In genomic region chr21:26961704-26962103, GRCh38 we compare ENCODE assay signal across 1 cellular context.
TF ChIP-seq lines count a peak whose summit lies in the region.

No MANE protein-coding gene starts in this region.

TF ChIP-seq in K562, 482 proteins besides CTCF, POLR2A, EP300 and RAD21:
- TF ChIP-seq RBM15 (IDR thresholded peaks at IDR 0.05; ENCODE audit: insufficient read depth, low read length) (no peak), NONO (IDR thresholded peaks at IDR 0.05; ENCODE audit: low read depth in 2 of 2, low read length in 1 of 2) (no peak), CHD7 (IDR thresholded peaks at IDR 0.05; ENCODE audit: low read depth, low read length) (no peak), DIDO1 (tag; IDR thresholded peaks at IDR 0.05; ENCODE audit: low read depth) (no peak), NFE2L1 (tag; IDR thresholded peaks at IDR 0.05; ENCODE audit: borderline replicate concordance, low read depth) (no peak), USF2 (CRISPR knock-in tag; IDR thresholded peaks at IDR 0.05) (0 out of 2 replicates have a peak, but pooled peaks have one; percentile 3), CEBPG (CRISPR knock-in tag; IDR thresholded peaks at IDR 0.05) (no peak), CEBPG (tag; conservative IDR thresholded peaks at IDR 0.05 in 1 of 2, IDR thresholded peaks at IDR 0.05 in 1 of 2) (0 out of 4 replicates have a peak, but pooled peaks of 1 of the 2 experiments have one; percentile 33), SMAD4 (CRISPR knock-in tag; conservative IDR thresholded peaks at IDR 0.05) (no peak)
